Comparison of ENCODE assay signal across 1 cellular context in the genomic region with DNA sequence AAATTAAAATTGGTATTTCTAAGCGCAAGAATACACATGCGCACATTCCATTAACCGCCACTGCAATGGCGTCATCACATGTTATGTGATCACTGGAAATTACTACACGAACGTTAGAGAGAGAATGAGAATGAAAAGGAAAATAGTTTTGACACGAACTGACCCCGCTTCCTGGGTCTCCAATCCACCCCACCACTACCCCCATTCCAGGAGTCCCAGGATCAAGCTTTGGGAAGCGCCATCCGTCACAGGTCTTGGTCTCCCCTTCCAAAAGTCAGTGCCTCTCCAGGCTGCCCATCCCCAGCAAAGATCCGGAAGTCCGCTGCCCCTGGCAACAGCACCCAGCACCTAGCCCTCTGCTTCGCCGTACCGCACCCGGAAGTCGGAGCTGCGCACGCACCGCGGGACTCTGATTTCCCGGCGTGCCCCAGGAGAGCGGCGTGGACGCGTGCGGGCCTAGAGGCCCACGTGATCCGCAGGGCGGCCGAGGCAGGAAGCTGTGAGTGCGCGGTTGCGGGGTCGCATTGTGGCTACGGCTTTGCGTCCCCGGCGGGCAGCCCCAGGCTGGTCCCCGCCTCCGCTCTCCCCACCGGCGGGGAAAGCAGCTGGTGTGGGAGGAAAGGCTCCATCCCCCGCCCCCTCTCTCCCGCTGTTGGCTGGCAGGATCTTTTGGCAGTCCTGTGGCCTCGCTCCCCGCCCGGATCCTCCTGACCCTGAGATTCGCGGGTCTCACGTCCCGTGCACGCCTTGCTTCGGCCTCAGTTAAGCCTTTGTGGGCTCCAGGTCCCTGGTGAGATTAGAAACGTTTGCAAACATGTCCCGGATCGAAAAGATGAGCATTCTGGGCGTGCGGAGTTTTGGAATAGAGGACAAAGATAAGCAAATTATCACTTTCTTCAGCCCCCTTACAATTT.
TF ChIP-seq lines count a peak whose summit lies in the region.

TSS of gene RAD50 (plus strand) at position 467 of the 914 bp plus-strand sequence. CDS start at position 815, 348 bp downstream.

TF ChIP-seq in HepG2, 621 proteins besides CTCF, POLR2A, EP300 and RAD21 (continued from another document and continues in another):
- TF ChIP-seq REST (IDR thresholded peaks at IDR 0.05; ENCODE audit: borderline replicate concordance in 1 of 2, low read depth in 1 of 2, low read length in 2 of 2) (no peak), HINFP (CRISPR knock-in tag; IDR thresholded peaks at IDR 0.05; ENCODE audit: low read depth) (no peak; the same call in 1 of the 2 replicates), POGZ (CRISPR knock-in tag; IDR thresholded peaks at IDR 0.05) (peak; percentile 96), ZKSCAN8 (CRISPR knock-in tag; IDR thresholded peaks at IDR 0.05; ENCODE audit: borderline replicate concordance) (peak; percentile 78; the same call in 1 of the 2 replicates), ELF4 (CRISPR knock-in tag; IDR thresholded peaks at IDR 0.05; ENCODE audit: borderline replicate concordance) (peak; percentile 99), ZNF737 (CRISPR knock-in tag; IDR thresholded peaks at IDR 0.05; ENCODE audit: borderline replicate concordance) (no peak), ZNF354B (CRISPR knock-in tag; IDR thresholded peaks at IDR 0.05) (peak; percentile 98), HDAC6 (IDR thresholded peaks at IDR 0.05; ENCODE audit: low read depth, low read length) (no peak), ZNF30 (CRISPR knock-in tag; IDR thresholded peaks at IDR 0.05) (peak; percentile 85; the same call in 1 of the 2 replicates), AGO2 (optimal IDR thresholded peaks at IDR 0.05; ENCODE audit: low read depth, low read length) (peak; percentile 75), ZNF547 (CRISPR knock-in tag; IDR thresholded peaks at IDR 0.05) (peak; percentile 97), ZNF251 (CRISPR knock-in tag; IDR thresholded peaks at IDR 0.05) (no peak), PAF1 (CRISPR knock-in tag; IDR thresholded peaks at IDR 0.05) (no peak), ZBTB33 (CRISPR knock-in tag; IDR thresholded peaks at IDR 0.05) (peak; percentile 63; the same call in 1 of the 2 replicates), RBAK (CRISPR knock-in tag; IDR thresholded peaks at IDR 0.05) (0 out of 2 replicates have a peak, but pooled peaks have one; percentile 23), CCAR2 (optimal IDR thresholded peaks at IDR 0.05; ENCODE audit: low read depth, low read length) (no peak), TFDP1 (CRISPR knock-in tag; IDR thresholded peaks at IDR 0.05; ENCODE audit: borderline replicate concordance) (peak; percentile 96), HNF1A (IDR thresholded peaks at IDR 0.05; ENCODE audit: low read depth) (no peak), HNF1A (CRISPR knock-in tag; IDR thresholded peaks at IDR 0.05; ENCODE audit: borderline replicate concordance) (peak; percentile 43; the same call in 1 of the 2 replicates), RNF2 (conservative IDR thresholded peaks at IDR 0.05; ENCODE audit: low read depth) (peak; percentile 96), CHCHD3 (CRISPR knock-in tag; IDR thresholded peaks at IDR 0.05) (peak; percentile 99), NRL (CRISPR knock-in tag; IDR thresholded peaks at IDR 0.05; ENCODE audit: borderline replicate concordance) (peak; percentile 93), BRCA1 (CRISPR knock-in tag; IDR thresholded peaks at IDR 0.05) (no peak), BCL6 (CRISPR knock-in tag; IDR thresholded peaks at IDR 0.05) (peak; percentile 80), ZNF543 (CRISPR knock-in tag; IDR thresholded peaks at IDR 0.05) (peak; percentile 90), HMG20B (CRISPR knock-in tag; conservative IDR thresholded peaks at IDR 0.05) (peak; percentile 80; the same call in 1 of the 2 replicates), NFE2 (CRISPR knock-in tag; IDR thresholded peaks at IDR 0.05) (no peak), SIN3A (IDR thresholded peaks at IDR 0.05; ENCODE audit: borderline replicate concordance, low read depth, low read length) (peak; percentile 65; the same call in 1 of the 2 replicates), ZBTB7B (CRISPR knock-in tag; IDR thresholded peaks at IDR 0.05) (peak; percentile 74; the same call in 1 of the 2 replicates)
- TF ChIP-seq, protein P1, sequence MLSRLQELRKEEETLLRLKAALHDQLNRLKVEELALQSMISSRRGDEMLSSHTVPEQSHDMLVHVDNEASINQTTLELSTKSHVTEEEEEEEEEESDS (CRISPR knock-in tag; IDR thresholded peaks at IDR 0.05; ENCODE audit: borderline replicate concordance) = peak; percentile 96; the same call in 1 of the 2 replicates
- TF ChIP-seq, protein P2, sequence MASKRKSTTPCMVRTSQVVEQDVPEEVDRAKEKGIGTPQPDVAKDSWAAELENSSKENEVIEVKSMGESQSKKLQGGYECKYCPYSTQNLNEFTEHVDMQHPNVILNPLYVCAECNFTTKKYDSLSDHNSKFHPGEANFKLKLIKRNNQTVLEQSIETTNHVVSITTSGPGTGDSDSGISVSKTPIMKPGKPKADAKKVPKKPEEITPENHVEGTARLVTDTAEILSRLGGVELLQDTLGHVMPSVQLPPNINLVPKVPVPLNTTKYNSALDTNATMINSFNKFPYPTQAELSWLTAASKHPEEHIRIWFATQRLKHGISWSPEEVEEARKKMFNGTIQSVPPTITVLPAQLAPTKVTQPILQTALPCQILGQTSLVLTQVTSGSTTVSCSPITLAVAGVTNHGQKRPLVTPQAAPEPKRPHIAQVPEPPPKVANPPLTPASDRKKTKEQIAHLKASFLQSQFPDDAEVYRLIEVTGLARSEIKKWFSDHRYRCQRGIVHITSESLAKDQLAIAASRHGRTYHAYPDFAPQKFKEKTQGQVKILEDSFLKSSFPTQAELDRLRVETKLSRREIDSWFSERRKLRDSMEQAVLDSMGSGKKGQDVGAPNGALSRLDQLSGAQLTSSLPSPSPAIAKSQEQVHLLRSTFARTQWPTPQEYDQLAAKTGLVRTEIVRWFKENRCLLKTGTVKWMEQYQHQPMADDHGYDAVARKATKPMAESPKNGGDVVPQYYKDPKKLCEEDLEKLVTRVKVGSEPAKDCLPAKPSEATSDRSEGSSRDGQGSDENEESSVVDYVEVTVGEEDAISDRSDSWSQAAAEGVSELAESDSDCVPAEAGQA (IDR thresholded peaks at IDR 0.05; ENCODE audit: low read depth) = peak; percentile 63; the same call in 1 of the 2 replicates
- TF ChIP-seq, protein P2 (CRISPR knock-in tag; IDR thresholded peaks at IDR 0.05; ENCODE audit: borderline replicate concordance) = no peak
- TF ChIP-seq, protein P3, sequence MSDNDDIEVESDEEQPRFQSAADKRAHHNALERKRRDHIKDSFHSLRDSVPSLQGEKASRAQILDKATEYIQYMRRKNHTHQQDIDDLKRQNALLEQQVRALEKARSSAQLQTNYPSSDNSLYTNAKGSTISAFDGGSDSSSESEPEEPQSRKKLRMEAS (IDR thresholded peaks at IDR 0.05) = peak; percentile 100
